In the genomic region with DNA sequence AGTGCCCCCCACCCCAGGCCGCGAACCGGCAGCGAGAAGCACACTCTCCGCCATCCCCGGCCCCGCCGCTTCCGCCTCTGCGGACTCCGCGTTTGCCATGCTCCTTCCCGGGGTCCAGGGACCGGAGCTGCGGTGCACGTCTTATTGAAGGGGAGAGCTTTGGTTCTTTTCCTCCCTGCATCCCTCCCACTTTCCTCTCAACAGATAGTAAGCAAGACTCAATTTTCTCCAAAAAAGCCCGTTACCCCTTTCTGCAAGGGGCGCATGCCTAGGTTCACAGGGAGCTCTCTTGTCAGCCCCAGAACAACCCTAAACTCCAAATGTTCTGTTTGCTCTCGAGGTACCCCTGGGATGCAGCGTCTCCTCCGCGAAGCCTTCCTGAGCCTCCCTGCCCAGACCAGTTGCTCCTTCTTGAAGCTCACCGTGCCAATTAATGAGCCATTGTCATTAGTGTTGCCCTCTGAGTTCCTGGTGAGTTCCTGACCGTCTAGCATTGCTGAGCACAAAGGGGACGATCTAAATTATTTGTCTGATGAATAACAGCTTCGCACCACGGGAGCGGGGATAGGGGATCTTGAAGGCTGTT, we compare ENCODE assay signal across 20 cellular contexts. TPM values are rescaled to one million over a fixed set of nuclear protein-coding genes. Genes with fewer than 3 reads are reported as not detected.
DNase-seq lines count a peak whose midpoint lies in the region; TF ChIP-seq lines count a peak whose summit lies in the region.
"Had no signal": no experiment of that assay in that cellular context is flagged by ENCODE, and none has a peak within 500 bp of the region (broad histone marks: within the 10 kb centered on the region; RNA-seq: fewer than 3 reads in every experiment).

No MANE protein-coding gene starts in this region.

- H3K27ac Mint-ChIP-seq in activated CD4-positive, alpha-beta T cell treated with anti-CD3 and anti-CD28 coated beads, Interleukin-2, amount 10 ng/mL, durations not matched to agents 24 days and 14 days = peak overlapping the region; percentile 1
- no peak overlapping the region for H3K27ac Mint-ChIP-seq in progenitor cell of endocrine pancreas
- H3K27ac Mint-ChIP-seq: activated T-helper 2 cell treated with anti-CD3 and anti-CD28 coated beads, Interferon-gamma antibody, Interleukin-2, Interleukin-4, amounts not matched to agents 10 μg/mL and 5 μg/mL and 100 μg/mL, durations not matched to agents 14 hours and 24 hours and 36 hours; HFFc6 had no signal

- peak; percentile 62 for DNase-seq in activated CD4-positive, alpha-beta T cell treated with anti-CD3 and anti-CD28 coated beads, Interleukin-2, amount 10 ng/mL, durations not matched to agents 24 days and 14 days
- no peak for DNase-seq in activated CD4-positive, alpha-beta T cell treated with anti-CD3 and anti-CD28 coated beads for 48 hours
- DNase-seq in NT2/D1 (ENCODE audit: low read depth, low spot score) (no peak), iPS DF 6.9 (ENCODE audit: low read depth, low spot score) (no peak), progenitor cell of endocrine pancreas (ENCODE audit: low spot score, unreplicated experiment) (no peak), inferior parietal cortex (ENCODE audit: extremely low spot score) (no peak), stomach (no peak)
- DNase-seq in stimulated activated CD4-positive, alpha-beta T cell treated with anti-CD3 and anti-CD28 coated beads, Interleukin-12 subunit alpha, Interleukin-12 subunit beta, amount 100 ng/mL, for 4 hours = no peak
- DNase-seq: body of pancreas; effector memory CD4-positive, alpha-beta T cell; foreskin keratinocyte; HFFc6; NCI-H1105 treated with DMSO at 0.1 percent for 48 hours; NK-92 treated with Interleukin-12 subunit alpha and Interleukin-12 subunit beta, amount 100 ng/mL, for 24 hours; Right ventricle myocardium superior had no signal

- peak overlapping the region; percentile 58 for H3K9ac ChIP-seq in NT2/D1 (ENCODE audit: insufficient read length, low read depth)
- H3K9ac ChIP-seq: KMS-11 had no signal

- TF ChIP-seq CTCF in progenitor cell of endocrine pancreas (IDR thresholded peaks at IDR 0.05; ENCODE audit: unreplicated experiment) (no peak), stomach (IDR thresholded peaks at IDR 0.05) (no peak)

- H3K36me3 ChIP-seq in NT2/D1 (ENCODE audit: insufficient read depth, insufficient read length, low read length) (no peaks in the 10 kb centered on the region), iPS DF 6.9 (ENCODE audit: control insufficient read depth, insufficient read depth, low read length) (no peaks in the 10 kb centered on the region), stomach (no peaks in the 10 kb centered on the region)
- H3K36me3 ChIP-seq: thoracic aorta had no signal

- H3K9me3 Mint-ChIP-seq in activated CD4-positive, alpha-beta T cell treated with anti-CD3 and anti-CD28 coated beads, Interleukin-2, amount 10 ng/mL, durations not matched to agents 24 days and 14 days = peaks cover 11% of the 10 kb centered on the region
- no peaks in the 10 kb centered on the region for H3K9me3 Mint-ChIP-seq in progenitor cell of endocrine pancreas (ENCODE audit: low read depth)
- H3K9me3 Mint-ChIP-seq: activated T-helper 2 cell treated with anti-CD3 and anti-CD28 coated beads, Interferon-gamma antibody, Interleukin-2, Interleukin-4, amounts not matched to agents 10 μg/mL and 5 μg/mL and 100 μg/mL, durations not matched to agents 14 hours and 24 hours and 36 hours; HFFc6 had no signal

- intact Hi-C loops in activated CD4-positive, alpha-beta T cell treated with anti-CD3 and anti-CD28 coated beads, Interleukin-2, amount 10 ng/mL, durations not matched to agents 24 days and 14 days (cut with micrococcal nuclease) = no loop called here
- intact Hi-C loops in stomach (cut with DNase I; ENCODE audit: low total_unique reads) = loop anchor here (10.0 kb wide), 1 partner anchor 104 kb away; no protein-coding TSS in a partner anchor

- WGBS in iPS DF 6.9 (ENCODE audit: insufficient coverage, insufficient read length) = no CpG with 5 or more reads among the region's 28 CpGs
- 4 to 13% (median 8%) methylated on average over 20 to 28 of the region's 28 CpGs for WGBS in stomach, 5 donors

- no peaks in the 10 kb centered on the region for H3K9me3 ChIP-seq in NT2/D1 (ENCODE audit: insufficient read depth, low read length)
- no peaks in the 10 kb centered on the region for H3K9me3 ChIP-seq in iPS DF 6.9 (ENCODE audit: control insufficient read depth, insufficient read depth, low read length)
- peaks cover 0 to 9% (median 0%) of the 10 kb centered on the region in 4 donors for H3K9me3 ChIP-seq in stomach
- H3K9me3 ChIP-seq: A549, body of pancreas, thoracic aorta had no signal

- TF ChIP-seq EP300 in stomach (IDR thresholded peaks at IDR 0.05) = no peak

- peaks cover 96% of the 10 kb centered on the region for H3K27me3 ChIP-seq in NT2/D1 (ENCODE audit: insufficient read depth, insufficient read length)
- H3K27me3 ChIP-seq in iPS DF 6.9 (ENCODE audit: control insufficient read depth, insufficient read depth, low read length) = no peaks in the 10 kb centered on the region; the same call in 1 of the 2 replicates
- peaks cover 31 to 99% (median 74%) of the 10 kb centered on the region in 3 donors for H3K27me3 ChIP-seq in stomach

- H3K4me3 Mint-ChIP-seq in activated CD4-positive, alpha-beta T cell treated with anti-CD3 and anti-CD28 coated beads, Interleukin-2, amount 10 ng/mL, durations not matched to agents 24 days and 14 days = no peak overlapping the region
- H3K4me3 Mint-ChIP-seq in progenitor cell of endocrine pancreas (ENCODE audit: low read depth) = peak overlapping the region; percentile 16
- H3K4me3 Mint-ChIP-seq: HFFc6 had no signal

- H3K27ac ChIP-seq in iPS DF 6.9 (ENCODE audit: low read length) = no peak overlapping the region
- no peak overlapping the region for H3K27ac ChIP-seq in stomach
- H3K27ac ChIP-seq: A549, body of pancreas, foreskin keratinocyte, KMS-11, thoracic aorta had no signal

- TF ChIP-seq POLR2A in stomach (IDR thresholded peaks at IDR 0.05) = no peak

- H3K27me3 Mint-ChIP-seq in activated CD4-positive, alpha-beta T cell treated with anti-CD3 and anti-CD28 coated beads, Interleukin-2, amount 10 ng/mL, durations not matched to agents 24 days and 14 days = peaks cover 85% of the 10 kb centered on the region
- H3K27me3 Mint-ChIP-seq in progenitor cell of endocrine pancreas = peaks cover 92% of the 10 kb centered on the region

- peaks cover 19% of the 10 kb centered on the region for H3K4me1 Mint-ChIP-seq in activated CD4-positive, alpha-beta T cell treated with anti-CD3 and anti-CD28 coated beads, Interleukin-2, amount 10 ng/mL, durations not matched to agents 24 days and 14 days
- no peaks in the 10 kb centered on the region for H3K4me1 Mint-ChIP-seq in progenitor cell of endocrine pancreas (ENCODE audit: low read depth)

- peaks cover 2% of the 10 kb centered on the region for H3K36me3 Mint-ChIP-seq in activated CD4-positive, alpha-beta T cell treated with anti-CD3 and anti-CD28 coated beads, Interleukin-2, amount 10 ng/mL, durations not matched to agents 24 days and 14 days (ENCODE audit: low read depth)
- no peaks in the 10 kb centered on the region for H3K36me3 Mint-ChIP-seq in progenitor cell of endocrine pancreas (ENCODE audit: insufficient read depth)

- H3K4me3 ChIP-seq in NT2/D1 (ENCODE audit: insufficient read length, low read depth) (peak overlapping the region; percentile 42), iPS DF 6.9 (ENCODE audit: low read length) (peak overlapping the region; percentile 35; the same call in 1 of the 2 replicates), stomach (peak overlapping the region in 1 of 4 donors; percentile 24)
- H3K4me3 ChIP-seq: A549, body of pancreas, thoracic aorta had no signal

- H3K4me1 ChIP-seq in NT2/D1 (ENCODE audit: insufficient read depth, insufficient read length) = peaks cover 8% of the 10 kb centered on the region
- H3K4me1 ChIP-seq in iPS DF 6.9 (ENCODE audit: control insufficient read depth, insufficient read depth, low read length) = peaks cover 7% of the 10 kb centered on the region
- H3K4me1 ChIP-seq in stomach = peaks cover 0 to 26% (median 15%) of the 10 kb centered on the region in 4 donors
- H3K4me1 ChIP-seq: A549, foreskin keratinocyte had no signal

RNA-seq across cellular contexts. Expression of a gene that starts 8.1 kb away (rescaled TPM):
- total RNA-seq in activated CD4-positive, alpha-beta T cell treated with anti-CD3 and anti-CD28 coated beads, Interleukin-2, amount 10 ng/mL, durations not matched to agents 24 days and 14 days = not detected in 2 replicates
- total RNA-seq in progenitor cell of endocrine pancreas (not detected in 2 replicates), stomach (1 to 10 TPM in 1 of 5 donors, under 1 TPM in 1, not detected in 3; 0.92 to 1.2 TPM)
- polyA plus RNA-seq in stomach = under 1 TPM in 1 of 3 donors, not detected in 2; 0.48 TPM
- total RNA-seq: activated T-helper 2 cell treated with anti-CD3 and anti-CD28 coated beads, Interferon-gamma antibody, Interleukin-2, Interleukin-4, amounts not matched to agents 10 μg/mL and 5 μg/mL and 100 μg/mL, durations not matched to agents 14 hours and 24 hours and 36 hours; foreskin keratinocyte; HFFc6; kidney epithelial cell had no signal
- polyA plus RNA-seq: foreskin keratinocyte had no signal

RNA-seq across cellular contexts. Expression of a gene that starts 37.0 kb away (rescaled TPM):
- 24.5 and 27.7 TPM in 2 replicates for total RNA-seq in activated CD4-positive, alpha-beta T cell treated with anti-CD3 and anti-CD28 coated beads, Interleukin-2, amount 10 ng/mL, durations not matched to agents 24 days and 14 days
- total RNA-seq in progenitor cell of endocrine pancreas (22.6 and 24.2 TPM in 2 replicates), stomach (10 to 100 TPM in 4 of 5 donors, 1 to 10 TPM in 1; 8.5 to 32.7 (median 10.4) TPM)
- 10 to 100 TPM in 1 of 3 donors, 1 to 10 TPM in 2; 3.6 to 13.1 (median 4.0) TPM for polyA plus RNA-seq in stomach
